ENCODE assay signal across 17 cellular contexts in genomic region chr14:53536446-53536845, GRCh38.
DNase-seq lines count a peak whose midpoint lies in the region; ATAC-seq and TF ChIP-seq lines count a peak whose summit lies in the region.
"Had no signal": no experiment of that assay in that cellular context is flagged by ENCODE, and none has a peak within 500 bp of the region (broad histone marks: within the 10 kb centered on the region; RNA-seq: fewer than 3 reads in every experiment).

No MANE protein-coding gene starts in this region.

- no peak overlapping the region for H3K9ac ChIP-seq in DND-41 (ENCODE audit: low read depth, low read length)

- H3K27me3 ChIP-seq in DND-41 (ENCODE audit: insufficient read depth, low read length, poor library complexity) (no peaks in the 10 kb centered on the region), vagina (no peaks in the 10 kb centered on the region)
- H3K27me3 ChIP-seq: BE2C had no signal

- no peak for TF ChIP-seq POLR2A in vagina (IDR thresholded peaks at IDR 0.05)

- intact Hi-C loops in vagina (cut with DNase I), result loop anchor here (10.0 kb wide), 1 partner anchor 638 kb away; no protein-coding TSS in a partner anchor

- H3K4me1 ChIP-seq in DND-41 (ENCODE audit: insufficient read depth, low read length) (peaks cover 8% of the 10 kb centered on the region), vagina (peaks cover 12% of the 10 kb centered on the region)
- H3K4me1 ChIP-seq: BE2C had no signal

- peaks cover 25% of the 10 kb centered on the region for H3K4me1 Mint-ChIP-seq in osteocyte (ENCODE audit: unreplicated experiment)
- H3K4me1 Mint-ChIP-seq: CD8-positive, alpha-beta memory T cell had no signal

- H3K36me3 Mint-ChIP-seq in osteocyte (ENCODE audit: unreplicated experiment), result no peaks in the 10 kb centered on the region
- H3K36me3 Mint-ChIP-seq: CD8-positive, alpha-beta memory T cell had no signal

- H3K4me3 ChIP-seq in DND-41 (ENCODE audit: low read depth in 1 of 2, low read length in 2 of 2) (no peak overlapping the region), vagina (no peak overlapping the region)
- H3K4me3 ChIP-seq: A549 had no signal

- no peak for DNase-seq in DND-41
- DNase-seq in NCI-H1694 treated with DMSO at 0.1 percent for 48 hours (lab: John Stamatoyannopoulos, UW), result peak; percentile 80
- peak; percentile 58 for DNase-seq in cerebellar cortex (ENCODE audit: low spot score)
- DNase-seq in vagina (ENCODE audit: extremely low spot score in 2 of 2), result no peak
- DNase-seq in amniotic stem cell (lab: John Stamatoyannopoulos, UW), result no peak
- no peak for DNase-seq in osteocyte (ENCODE audit: extremely low spot score, unreplicated experiment)
- DNase-seq: BE2C; Caco-2; CD8-positive, alpha-beta memory T cell; DMS79; EL; GDM1; GOT3; H9 had no signal

- H3K9me3 ChIP-seq in DND-41 (ENCODE audit: insufficient read depth, low read length, severe bottlenecking) (no peaks in the 10 kb centered on the region), vagina (no peaks in the 10 kb centered on the region)
- H3K9me3 ChIP-seq: A549, BE2C, Caco-2 had no signal

- H3K9me3 Mint-ChIP-seq in osteocyte (ENCODE audit: unreplicated experiment), result no peaks in the 10 kb centered on the region
- H3K9me3 Mint-ChIP-seq: CD8-positive, alpha-beta memory T cell; H9; IgD-negative memory B cell had no signal

- no peaks in the 10 kb centered on the region for H4K20me1 ChIP-seq in DND-41 (ENCODE audit: insufficient read depth, low read length)

- H3K27me3 Mint-ChIP-seq in osteocyte (ENCODE audit: unreplicated experiment), result no peaks in the 10 kb centered on the region
- H3K27me3 Mint-ChIP-seq: CD8-positive, alpha-beta memory T cell; IgD-negative memory B cell had no signal

- H3K27ac ChIP-seq in DND-41 (ENCODE audit: low read length) (no peak overlapping the region), vagina (peak overlapping the region; percentile 57)
- H3K27ac ChIP-seq: A549 had no signal

- no peak for TF ChIP-seq CTCF in DND-41 (IDR thresholded peaks at IDR 0.05; ENCODE audit: borderline replicate concordance, extremely low read depth, low read length, poor library complexity, severe bottlenecking)
- no peak for TF ChIP-seq CTCF in vagina (IDR thresholded peaks at IDR 0.05)
- TF ChIP-seq CTCF in osteocyte (IDR thresholded peaks at IDR 0.05), result no peak

- H3K36me3 ChIP-seq in DND-41 (ENCODE audit: insufficient read depth, low read length) (0 out of 2 replicates have a peak, but pooled peaks cover 2% of the 10 kb centered on the region), vagina (no peaks in the 10 kb centered on the region)
- H3K36me3 ChIP-seq: BE2C had no signal

- ATAC-seq in DND-41 (ENCODE audit: insufficient read depth, low read depth), result peak; percentile 44; the same call in 2 of the 3 replicates
- no peak for ATAC-seq in activated CD4-positive, CD25-positive, alpha-beta regulatory T cell treated with anti-CD3 and anti-CD28 coated beads, Interleukin-2, amount 50 U/mL, for 24 hours
- ATAC-seq: A549 had no signal

- H3K4me3 Mint-ChIP-seq in osteocyte (ENCODE audit: unreplicated experiment), result no peak overlapping the region
- H3K4me3 Mint-ChIP-seq: CD8-positive, alpha-beta memory T cell; H9; IgD-negative memory B cell had no signal

- H3K4me2 ChIP-seq in DND-41 (ENCODE audit: insufficient read depth, low read length), result no peak overlapping the region
- H3K4me2 ChIP-seq: A549 had no signal

- H3K79me2 ChIP-seq in DND-41 (ENCODE audit: insufficient read depth, low read length), result no peaks in the 10 kb centered on the region

- no peak overlapping the region for H2AFZ ChIP-seq in DND-41 (ENCODE audit: low read depth, low read length)

- H3K27ac Mint-ChIP-seq in osteocyte (ENCODE audit: unreplicated experiment), result no peak overlapping the region
- H3K27ac Mint-ChIP-seq: CD8-positive, alpha-beta memory T cell; H9; IgD-negative memory B cell had no signal

Comparison
In these comparisons a context has a peak if more than half of its experiments do, and no peak if none do; other contexts are left out.
1. DNase-seq: peak in NCI-H1694 treated with DMSO at 0.1 percent for 48 hours (single experiment) and cerebellar cortex (single experiment); none in DND-41 (single experiment), vagina (0 of 2), amniotic stem cell (single experiment) and osteocyte (single experiment).